8 cellular contexts compared by ENCODE assay signal in genomic region chr19:18280247-18281081, GRCh38. TPM values are rescaled to one million over a fixed set of nuclear protein-coding genes. Genes with fewer than 3 reads are reported as not detected.
DNase-seq lines count a peak whose midpoint lies in the region; ATAC-seq and TF ChIP-seq lines count a peak whose summit lies in the region.

No MANE protein-coding gene starts in this region.

- H3K4me3 ChIP-seq in NT2/D1 (ENCODE audit: insufficient read length, low read depth), result peak overlapping the region; percentile 100
- H3K4me3 ChIP-seq in epithelial cell of proximal tubule (ENCODE audit: low read depth, low read length), result peak overlapping the region; percentile 97

- no peak for TF ChIP-seq CTCF in epithelial cell of proximal tubule (conservative IDR thresholded peaks at IDR 0.05; ENCODE audit: low read depth, low read length)

- H3K4me1 ChIP-seq in NT2/D1 (ENCODE audit: insufficient read depth, insufficient read length), result peaks cover 23% of the 10 kb centered on the region

- ATAC-seq in HG03457 (IDR thresholded peaks at IDR 0.05; ENCODE audit: unreplicated experiment), result peak; percentile 12
- peak; percentile 19 for ATAC-seq in stimulated activated effector memory CD8-positive, alpha-beta T cell treated with anti-CD3 and anti-CD28 coated beads, Interleukin-12 subunit alpha, Interleukin-12 subunit beta, amount 100 ng/mL, for 72 hours

- H3K27ac Mint-ChIP-seq in stimulated activated effector memory CD8-positive, alpha-beta T cell treated with anti-CD3 and anti-CD28 coated beads, Interleukin-12 subunit alpha, Interleukin-12 subunit beta, amount 100 ng/mL, for 72 hours, result peak overlapping the region; percentile 99

- no peaks in the 10 kb centered on the region for H3K9me3 ChIP-seq in NT2/D1 (ENCODE audit: insufficient read depth, low read length)

- H3K36me3 ChIP-seq in NT2/D1 (ENCODE audit: insufficient read depth, insufficient read length, low read length), result peaks cover 28% of the 10 kb centered on the region

- H3K4me3 Mint-ChIP-seq in stimulated activated effector memory CD8-positive, alpha-beta T cell treated with anti-CD3 and anti-CD28 coated beads, Interleukin-12 subunit alpha, Interleukin-12 subunit beta, amount 100 ng/mL, for 72 hours, result peak overlapping the region; percentile 96

- peaks cover 52% of the 10 kb centered on the region for H3K4me1 Mint-ChIP-seq in stimulated activated effector memory CD8-positive, alpha-beta T cell treated with anti-CD3 and anti-CD28 coated beads, Interleukin-12 subunit alpha, Interleukin-12 subunit beta, amount 100 ng/mL, for 72 hours

- H3K9ac ChIP-seq in NT2/D1 (ENCODE audit: insufficient read length, low read depth), result peak overlapping the region; percentile 99

- no peaks in the 10 kb centered on the region for H3K27me3 ChIP-seq in NT2/D1 (ENCODE audit: insufficient read depth, insufficient read length)

- H3K36me3 Mint-ChIP-seq in stimulated activated effector memory CD8-positive, alpha-beta T cell treated with anti-CD3 and anti-CD28 coated beads, Interleukin-12 subunit alpha, Interleukin-12 subunit beta, amount 100 ng/mL, for 72 hours, result peaks cover 83% of the 10 kb centered on the region

- DNase-seq in NCI-H2227 (lab: John Stamatoyannopoulos, UW; ENCODE audit: unreplicated experiment) (peak; percentile 73), NCI-H2227 treated with DMSO at 0.1 percent for 48 hours (lab: John Stamatoyannopoulos, UW) (no peak), NT2/D1 (ENCODE audit: low read depth, low spot score) (no peak), epithelial cell of proximal tubule (ENCODE audit: low read depth) (no peak), mucosa of gallbladder (ENCODE audit: low spot score) (peak; percentile 84)
- peak; percentile 77 for DNase-seq in activated T-cell treated with anti-CD3 and anti-CD28 coated beads, Interleukin-2, amount 50 U/mL, for 1 hour
- peak; percentile 70 to 90 for DNase-seq in stimulated activated effector memory CD8-positive, alpha-beta T cell treated with anti-CD3 and anti-CD28 coated beads, Interleukin-12 subunit alpha, Interleukin-12 subunit beta, amount 100 ng/mL, for 72 hours (ENCODE audit: low spot score in 2 of 2)

- H3K9me3 Mint-ChIP-seq in stimulated activated effector memory CD8-positive, alpha-beta T cell treated with anti-CD3 and anti-CD28 coated beads, Interleukin-12 subunit alpha, Interleukin-12 subunit beta, amount 100 ng/mL, for 72 hours, result no peaks in the 10 kb centered on the region

RNA-seq across cellular contexts. Expression of gene JUND, which starts 1.0 kb away (rescaled TPM):
- total RNA-seq in epithelial cell of proximal tubule (266 and 341 TPM in 2 replicates), mucosa of gallbladder (303 TPM)

RNA-seq across cellular contexts. Expression of gene IQCN, which starts 6.2 kb away (rescaled TPM):
- 0.07 and 1.3 TPM in 2 replicates for total RNA-seq in epithelial cell of proximal tubule
- total RNA-seq in mucosa of gallbladder, result 2.9 TPM

RNA-seq across cellular contexts. Expression of gene LSM4, which starts 42.4 kb away (rescaled TPM):
- total RNA-seq in epithelial cell of proximal tubule, result 490 and 620 TPM in 2 replicates
- 92.9 TPM for total RNA-seq in mucosa of gallbladder

RNA-seq across cellular contexts. Expression of gene PDE4C, which starts 54.2 kb away (rescaled TPM):
- total RNA-seq in epithelial cell of proximal tubule (0.63 TPM in 1 of 2 replicates, not detected in the other), mucosa of gallbladder (2.1 TPM)

RNA-seq across cellular contexts. Expression of gene PGPEP1, which starts 59.9 kb away (rescaled TPM):
- total RNA-seq in epithelial cell of proximal tubule, result 5.4 and 7.5 TPM in 2 replicates
- total RNA-seq in mucosa of gallbladder, result 56.6 TPM

Comparison
In these comparisons a context has a peak if more than half of its experiments do, and no peak if none do; other contexts are left out.
1. DNase-seq: peak in NCI-H2227 (single experiment), activated T-cell treated with anti-CD3 and anti-CD28 coated beads, Interleukin-2, amount 50 U/mL, for 1 hour (single experiment), mucosa of gallbladder (single experiment) and stimulated activated effector memory CD8-positive, alpha-beta T cell treated with anti-CD3 and anti-CD28 coated beads, Interleukin-12 subunit alpha, Interleukin-12 subunit beta, amount 100 ng/mL, for 72 hours (2 of 2); none in NCI-H2227 treated with DMSO at 0.1 percent for 48 hours (single experiment), NT2/D1 (single experiment) and epithelial cell of proximal tubule (single experiment).